Comparison of ENCODE assay signal across 14 cellular contexts in the genomic region with DNA sequence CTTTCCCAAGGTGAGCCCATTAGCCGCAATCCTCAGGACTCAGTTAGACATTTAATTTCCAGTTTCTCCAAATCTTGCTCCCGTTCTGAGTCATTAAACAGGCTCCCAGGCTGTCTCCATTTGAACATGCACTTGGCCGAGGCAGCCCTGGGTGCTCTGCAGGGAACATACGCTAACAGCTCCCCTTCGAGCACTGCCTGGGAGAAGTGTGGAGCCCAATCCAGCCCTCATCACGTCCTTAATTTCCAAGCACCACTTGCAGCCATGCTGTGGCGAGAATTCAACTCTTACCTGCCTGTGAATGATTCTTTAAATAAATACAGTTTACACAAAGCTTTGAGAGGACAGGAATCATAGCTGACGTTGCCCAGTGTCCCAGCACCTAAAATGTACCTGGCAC.
DNase-seq lines count a peak whose midpoint lies in the region; ATAC-seq and TF ChIP-seq lines count a peak whose summit lies in the region.
"Had no signal": no experiment of that assay in that cellular context is flagged by ENCODE, and none has a peak within 500 bp of the region (broad histone marks: within the 10 kb centered on the region; RNA-seq: fewer than 3 reads in every experiment).

No MANE protein-coding gene starts in this region.

- ATAC-seq in lung (ENCODE audit: insufficient read depth, low FRiP score) (peak; percentile 33), upper lobe of right lung (peak; percentile 81)
- ATAC-seq: CD8-positive, alpha-beta T cell; GM23338; HCT116 had no signal

- intact Hi-C loops in upper lobe of right lung (cut with DNase I) = no loop called here

- 67 to 81% methylated on average over 8 of the region's 8 CpGs for WGBS in lung, 2 donors

- H3K4me3 ChIP-seq in lung = no peak overlapping the region
- no peak overlapping the region for H3K4me3 ChIP-seq in upper lobe of right lung
- H3K4me3 ChIP-seq: BLaER1 treated with 17β-estradiol and CSF1 and Interleukin-3, amounts not matched to agents 10 nM and 100 nM; GM23338 had no signal

- no peak for TF ChIP-seq CTCF in lung (IDR thresholded peaks at IDR 0.05; ENCODE audit: control extremely low read depth, extremely low read depth)
- no peak for TF ChIP-seq CTCF in upper lobe of right lung (IDR thresholded peaks at IDR 0.05)

- H3K4me1 ChIP-seq in lung (ENCODE audit: control insufficient read depth in 2 of 2, insufficient read depth in 2 of 2, low read length in 2 of 2) = no peaks in the 10 kb centered on the region
- no peaks in the 10 kb centered on the region for H3K4me1 ChIP-seq in upper lobe of right lung

- H3K27ac ChIP-seq in lung (ENCODE audit: low read depth in 1 of 2, low read length in 1 of 2) (no peak overlapping the region), upper lobe of right lung (no peak overlapping the region)
- H3K27ac ChIP-seq: BLaER1 treated with 17β-estradiol and CSF1 and Interleukin-3, amounts not matched to agents 10 nM and 100 nM had no signal

- no peaks in the 10 kb centered on the region for H3K27me3 ChIP-seq in lung (ENCODE audit: control insufficient read depth, insufficient read depth)
- peaks cover 11% of the 10 kb centered on the region for H3K27me3 ChIP-seq in upper lobe of right lung
- H3K27me3 ChIP-seq: BLaER1 treated with 17β-estradiol and CSF1 and Interleukin-3, amounts not matched to agents 10 nM and 100 nM had no signal

- peak; percentile 38 for DNase-seq in DMS79 (lab: John Stamatoyannopoulos, UW)
- peak; percentile 25 for DNase-seq in NCI-H187 treated with DMSO at 0.1 percent for 48 hours (lab: John Stamatoyannopoulos, UW)
- DNase-seq in lung (ENCODE audit: low spot score) = peak; percentile 44
- no peak for DNase-seq in upper lobe of right lung
- no peak for DNase-seq in activated effector memory CD4-positive, alpha-beta T cell treated with anti-CD3 and anti-CD28 coated beads, Interleukin-2, amount 50 U/mL, for 16 hours
- no peak for DNase-seq in superior temporal gyrus (ENCODE audit: extremely low spot score)
- DNase-seq: Calu3; CD8-positive, alpha-beta T cell; H7; HFFc6; IMR-90 had no signal

- H3K36me3 ChIP-seq in lung (ENCODE audit: control insufficient read depth in 2 of 2, insufficient read depth in 2 of 2, low read length in 2 of 2) (no peaks in the 10 kb centered on the region), upper lobe of right lung (no peaks in the 10 kb centered on the region)
- H3K36me3 ChIP-seq: BLaER1 treated with 17β-estradiol and CSF1 and Interleukin-3, amounts not matched to agents 10 nM and 100 nM had no signal

- H3K9me3 ChIP-seq in lung (ENCODE audit: control insufficient read depth in 2 of 2, insufficient read depth in 1 of 2, low read length in 1 of 2) = no peaks in the 10 kb centered on the region
- H3K9me3 ChIP-seq in upper lobe of right lung = no peaks in the 10 kb centered on the region
- H3K9me3 ChIP-seq: BLaER1 treated with 17β-estradiol and CSF1 and Interleukin-3, amounts not matched to agents 10 nM and 100 nM had no signal

Comparison
In these comparisons a context has a peak if more than half of its experiments do, and no peak if none do; other contexts are left out.
1. DNase-seq: peak in DMS79 (single experiment), NCI-H187 treated with DMSO at 0.1 percent for 48 hours (single experiment) and lung (single experiment); none in upper lobe of right lung (single experiment), activated effector memory CD4-positive, alpha-beta T cell treated with anti-CD3 and anti-CD28 coated beads, Interleukin-2, amount 50 U/mL, for 16 hours (single experiment) and superior temporal gyrus (single experiment).